In genomic region chr6:7758456-7758855, GRCh38 we compare ENCODE assay signal across 11 cellular contexts. TPM values are rescaled to one million over a fixed set of nuclear protein-coding genes. Genes with fewer than 3 reads are reported as not detected.
A peak's percentile ranks its signal among the peaks of the same experiment; 100 is the strongest.
DNase-seq lines count a peak whose midpoint lies in the region; TF ChIP-seq lines count a peak whose summit lies in the region.
"Had no signal": no experiment of that assay in that cellular context is flagged by ENCODE, and none has a peak within 500 bp of the region (broad histone marks: within the 10 kb centered on the region; RNA-seq: fewer than 3 reads in every experiment).

No MANE protein-coding gene starts in this region.

- H3K27me3 ChIP-seq in neuronal stem cell (ENCODE audit: control insufficient read depth in 3 of 3, insufficient read depth in 3 of 3, low read depth in 1 of 3, low read length in 3 of 3) (peaks cover 0 to 6% (median 0%) of the 10 kb centered on the region in 3 experiments), colonic mucosa (no peaks in the 10 kb centered on the region)

- no peak overlapping the region for H2BK5ac ChIP-seq in neuronal stem cell (ENCODE audit: low read length)

- H3K36me3 ChIP-seq in neuronal stem cell (replicated peaks in 1 of 2; ENCODE audit: control insufficient read depth in 2 of 2, insufficient read depth in 2 of 2, low read length in 2 of 2) = no peaks in the 10 kb centered on the region
- no peaks in the 10 kb centered on the region for H3K36me3 ChIP-seq in colonic mucosa

- no peak overlapping the region for H3K18ac ChIP-seq in neuronal stem cell (ENCODE audit: low read length)

- TF ChIP-seq CTCF in colonic mucosa (IDR thresholded peaks at IDR 0.05) = no peak

- H3K9ac ChIP-seq in neuronal stem cell (ENCODE audit: low read depth, low read length, poor library complexity) = no peak overlapping the region
- no peak overlapping the region for H3K9ac ChIP-seq in colonic mucosa (ENCODE audit: low read depth in 2 of 2, low read length in 2 of 2)

- no peak overlapping the region for H4K91ac ChIP-seq in neuronal stem cell (ENCODE audit: low read depth, low read length, poor library complexity)

- no CpG with 5 or more reads among the region's 7 CpGs for WGBS in neuronal stem cell (ENCODE audit: extremely low coverage in 2 of 2, insufficient read length in 2 of 2, insufficient replicate concordance in 1 of 2), 2 donors

- no peaks in the 10 kb centered on the region for H3K79me1 ChIP-seq in neuronal stem cell (ENCODE audit: low read depth, low read length)

- no peak overlapping the region for H2AK5ac ChIP-seq in neuronal stem cell (ENCODE audit: low read depth, low read length)

- no peak overlapping the region for H3K4me2 ChIP-seq in neuronal stem cell (ENCODE audit: insufficient read depth, low read length, poor library complexity, severe bottlenecking)
- H3K4me2 ChIP-seq: smooth muscle cell had no signal

- no peak overlapping the region for H2BK15ac ChIP-seq in neuronal stem cell (ENCODE audit: low read length)

- H3K4me1 ChIP-seq in neuronal stem cell (ENCODE audit: control insufficient read depth in 2 of 2, insufficient read depth in 1 of 2, low read depth in 1 of 2, low read length in 2 of 2) (peaks cover 0 to under 1% of the 10 kb centered on the region in 2 donors), colonic mucosa (no peaks in the 10 kb centered on the region)

- H3K4me3 ChIP-seq in neuronal stem cell (ENCODE audit: low read length in 2 of 2) = no peak overlapping the region
- H3K4me3 ChIP-seq in colonic mucosa = no peak overlapping the region
- H3K4me3 ChIP-seq: smooth muscle cell had no signal

- H3K4ac ChIP-seq in neuronal stem cell (ENCODE audit: low read length) = no peak overlapping the region

- H3K23ac ChIP-seq in neuronal stem cell (ENCODE audit: low read depth, low read length, poor library complexity) = no peak overlapping the region

- H2BK120ac ChIP-seq in neuronal stem cell (ENCODE audit: low read depth, low read length) = no peak overlapping the region

- H3K9me3 ChIP-seq in neuronal stem cell (replicated peaks in 1 of 2; ENCODE audit: control insufficient read depth in 2 of 2, insufficient read depth in 1 of 2, low read depth in 1 of 2, low read length in 2 of 2) = no peaks in the 10 kb centered on the region
- H3K9me3 ChIP-seq in colonic mucosa = no peaks in the 10 kb centered on the region

- DNase-seq in EH (ENCODE audit: low read depth) (peak; percentile 91), NCI-H226 (peak; percentile 85), epidermal melanocyte (ENCODE audit: insufficient read length, low spot score) (peak; percentile 38), neuronal stem cell (ENCODE audit: low spot score) (no peak), occipital lobe (lab: John Stamatoyannopoulos, UW) (no peak), NOMO-1 (lab: John Stamatoyannopoulos, UW; ENCODE audit: unreplicated experiment in 2 of 2) (no peak), NCI-H1417 (lab: John Stamatoyannopoulos, UW) (no peak), colonic mucosa (no peak)
- DNase-seq: activated CD4-positive, alpha-beta memory T cell treated with anti-CD3 and anti-CD28 coated beads, Interleukin-2, amount 10 ng/mL, durations not matched to agents 7 days and 5 days; NCI-H524 treated with DMSO at 0.1 percent for 48 hours had no signal

- H4K8ac ChIP-seq in neuronal stem cell (ENCODE audit: low read depth, low read length) = no peak overlapping the region

- intact Hi-C loops in colonic mucosa (cut with DNase I) = no loop called here

- no peak overlapping the region for H3K27ac ChIP-seq in neuronal stem cell (replicated peaks; ENCODE audit: low read length)
- no peak overlapping the region for H3K27ac ChIP-seq in colonic mucosa

- H3K14ac ChIP-seq in neuronal stem cell (ENCODE audit: low read length) = peak overlapping the region; percentile 63

- no peak overlapping the region for H2AFZ ChIP-seq in neuronal stem cell (ENCODE audit: low read length)

- H2BK12ac ChIP-seq in neuronal stem cell (ENCODE audit: low read length) = no peak overlapping the region

RNA-seq across cellular contexts. Expression of gene BMP6, which starts 32.6 kb away (rescaled TPM):
- polyA plus RNA-seq in neuronal stem cell (2013, experiment 1 of 2) = 0.59 TPM
- polyA plus RNA-seq in neuronal stem cell (2013, experiment 2 of 2) = 0.66 TPM
- 6.9 TPM for total RNA-seq in occipital lobe
- total RNA-seq in colonic mucosa = 1 to 10 TPM in 1 of 2 donors, under 1 TPM in 1; 0.62 to 2.1 TPM
- total RNA-seq: activated CD4-positive, alpha-beta memory T cell treated with anti-CD3 and anti-CD28 coated beads, Interleukin-2, amount 10 ng/mL, durations not matched to agents 7 days and 5 days had no signal

Comparison
In these comparisons a context has a peak if more than half of its experiments do, and no peak if none do; other contexts are left out.
1. DNase-seq: peak in EH (single experiment), NCI-H226 (single experiment) and epidermal melanocyte (single experiment); none in neuronal stem cell (single experiment), occipital lobe (single experiment), NOMO-1 (0 of 2), NCI-H1417 (0 of 3) and colonic mucosa (single experiment).